Comparison of ENCODE assay signal across 14 cellular contexts in the genomic region with DNA sequence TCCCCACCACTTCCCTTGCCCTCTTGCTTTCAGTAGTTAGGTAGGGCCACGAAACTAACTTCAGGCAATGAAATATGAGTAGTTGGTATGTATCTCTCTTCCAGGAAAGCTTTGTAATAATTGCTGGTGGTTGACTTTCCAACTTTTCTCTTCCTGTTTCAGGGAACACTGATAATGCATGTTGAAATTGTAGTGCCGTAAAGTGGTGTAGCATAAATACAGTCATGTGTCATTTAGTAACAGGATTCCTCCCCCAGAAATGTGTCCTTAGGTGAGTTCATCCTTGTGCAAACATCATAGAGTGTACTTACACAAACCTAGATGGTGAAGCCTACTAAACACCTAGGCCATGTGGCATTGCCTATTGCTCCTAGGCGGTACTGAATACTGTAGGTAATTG.
A peak's percentile ranks its signal among the peaks of the same experiment; 100 is the strongest.
DNase-seq lines count a peak whose midpoint lies in the region; ATAC-seq, FAIRE-seq and TF ChIP-seq lines count a peak whose summit lies in the region.
"Had no signal": no experiment of that assay in that cellular context is flagged by ENCODE, and none has a peak within 500 bp of the region (broad histone marks: within the 10 kb centered on the region; RNA-seq: fewer than 3 reads in every experiment).

No MANE protein-coding gene starts in this region.

- no peak for FAIRE-seq in HepG2 (lab: Jason Lieb, UNC)
- FAIRE-seq: GM18507 had no signal

- H3K27me3 ChIP-seq in liver (ENCODE audit: control insufficient read depth in 4 of 4, insufficient read depth in 4 of 4, low read length in 3 of 4) (no peaks in the 10 kb centered on the region), HepG2 (ENCODE audit: control insufficient read depth in 1 of 2, insufficient read depth in 2 of 2, low read length in 2 of 2) (no peaks in the 10 kb centered on the region), Peyer's patch (no peaks in the 10 kb centered on the region)

- TF ChIP-seq POLR2A in HepG2 (IDR thresholded peaks at IDR 0.05; ENCODE audit: insufficient read depth in 1 of 2, low read depth in 2 of 2, low read length in 2 of 2) (no peak), Peyer's patch (IDR thresholded peaks at IDR 0.05) (no peak)

- ATAC-seq in HepG2 = no peak
- ATAC-seq: psoas muscle had no signal

- H3K36me3 ChIP-seq in liver (ENCODE audit: control insufficient read depth in 4 of 4, insufficient read depth in 3 of 4, low read depth in 1 of 4, low read length in 3 of 4) = no peaks in the 10 kb centered on the region
- no peaks in the 10 kb centered on the region for H3K36me3 ChIP-seq in HepG2 (replicated peaks in 1 of 2; ENCODE audit: control insufficient read depth in 1 of 2, insufficient read depth in 2 of 2, low read length in 2 of 2)
- H3K36me3 ChIP-seq in Peyer's patch = no peaks in the 10 kb centered on the region
- no peaks in the 10 kb centered on the region for H3K36me3 ChIP-seq in OCI-LY7 (ENCODE audit: insufficient read depth, low read length)

- H3K4me3 ChIP-seq in liver (ENCODE audit: low read depth in 1 of 3, low read length in 3 of 3) = peak overlapping the region in 1 of 3 donors; percentile 27
- H3K4me3 ChIP-seq in HepG2 (replicated peaks in 1 of 3; ENCODE audit: insufficient read depth in 1 of 3, low read depth in 2 of 3, low read length in 3 of 3) = no peak overlapping the region
- H3K4me3 ChIP-seq in fibroblast of pulmonary artery (replicated peaks; ENCODE audit: low read depth, low read length) = no peak overlapping the region
- H3K4me3 ChIP-seq in Peyer's patch = no peak overlapping the region
- no peak overlapping the region for H3K4me3 ChIP-seq in OCI-LY7 (ENCODE audit: low read depth, low read length, poor library complexity, severe bottlenecking)
- H3K4me3 ChIP-seq: psoas muscle had no signal

- H2AFZ ChIP-seq in HepG2 (ENCODE audit: low read length) (no peak overlapping the region), OCI-LY7 (ENCODE audit: low read length) (no peak overlapping the region)

- peaks cover 3 to 59% (median 22%) of the 10 kb centered on the region in 4 donors for H3K4me1 ChIP-seq in liver (ENCODE audit: control insufficient read depth in 4 of 4, insufficient read depth in 4 of 4, low read length in 3 of 4)
- no peaks in the 10 kb centered on the region for H3K4me1 ChIP-seq in HepG2 (ENCODE audit: insufficient read depth, low read length)
- no peaks in the 10 kb centered on the region for H3K4me1 ChIP-seq in Peyer's patch
- no peaks in the 10 kb centered on the region for H3K4me1 ChIP-seq in OCI-LY7 (ENCODE audit: insufficient read depth, low read length, poor library complexity, severe bottlenecking)
- H3K4me1 ChIP-seq: psoas muscle had no signal

- H3K9me2 ChIP-seq in OCI-LY7 (ENCODE audit: insufficient read depth, low read length) = no peaks in the 10 kb centered on the region

- H4K20me1 ChIP-seq in HepG2 (ENCODE audit: insufficient read depth, low read length) (no peaks in the 10 kb centered on the region), OCI-LY7 (ENCODE audit: insufficient read depth, low read length) (no peaks in the 10 kb centered on the region)

- no peaks in the 10 kb centered on the region for H3K9me3 ChIP-seq in liver (ENCODE audit: control insufficient read depth in 4 of 4, low read length in 3 of 4)
- H3K9me3 ChIP-seq in HepG2 (ENCODE audit: low read length) = peaks cover 84% of the 10 kb centered on the region
- no peaks in the 10 kb centered on the region for H3K9me3 ChIP-seq in Peyer's patch
- no peaks in the 10 kb centered on the region for H3K9me3 ChIP-seq in OCI-LY7 (ENCODE audit: low read length)
- H3K9me3 ChIP-seq: psoas muscle had no signal

- peak; percentile 59 to 65 for TF ChIP-seq RAD21 in liver (IDR thresholded peaks at IDR 0.05)
- no peak for TF ChIP-seq RAD21 in HepG2 (CRISPR knock-in tag; IDR thresholded peaks at IDR 0.05)

- no peak overlapping the region for H3K4me2 ChIP-seq in HepG2 (ENCODE audit: low read depth, low read length)
- no peak overlapping the region for H3K4me2 ChIP-seq in OCI-LY7 (ENCODE audit: low read length)

- H3K9ac ChIP-seq in liver (ENCODE audit: low read depth in 1 of 2, low read length in 2 of 2) = peak overlapping the region in 1 of 2 donors; percentile 52
- no peak overlapping the region for H3K9ac ChIP-seq in HepG2 (ENCODE audit: insufficient read depth, low read depth, low read length)

- H3K27ac ChIP-seq in liver (ENCODE audit: low read depth in 1 of 2, low read length in 2 of 2) = peak overlapping the region; percentile 90 to 91
- H3K27ac ChIP-seq in HepG2 (ENCODE audit: extremely low read length, insufficient read depth, low read length) = no peak overlapping the region
- H3K27ac ChIP-seq in Peyer's patch = no peak overlapping the region
- H3K27ac ChIP-seq in OCI-LY7 (ENCODE audit: low read depth, low read length, poor library complexity, severe bottlenecking) = no peak overlapping the region
- H3K27ac ChIP-seq: psoas muscle had no signal

- POLR2A ChIA-PET in HepG2 (lab: Yijun Ruan, JAX) = no interaction called here
- POLR2A ChIA-PET in OCI-LY7 (lab: Charles Lee) = no interaction called here

- DNase-seq in HepG2 (ENCODE audit: low spot score) (no peak), NCI-H510A treated with DMSO at 0.1 percent for 48 hours (lab: John Stamatoyannopoulos, UW) (peak; percentile 94), fibroblast of pulmonary artery (ENCODE audit: low read depth) (peak; percentile 62), Peyer's patch (no peak), OCI-LY7 (ENCODE audit: low spot score) (no peak), Kasumi-1 (lab: John Stamatoyannopoulos, UW) (no peak)
- DNase-seq in stimulated activated naive CD4-positive, alpha-beta T cell treated with Interleukin-2 at 50 U/mL for 16 hours (lab: John Stamatoyannopoulos, UW) = no peak
- DNase-seq: activated CD4-positive, alpha-beta T cell treated with anti-CD3 and anti-CD28 coated beads for 4 hours; activated naive CD4-positive, alpha-beta T cell treated with anti-CD3 and anti-CD28 coated beads, Interleukin-2, amount 10 ng/mL, durations not matched to agents 7 days and 5 days; NCI-H1694; psoas muscle; T-helper 9 cell had no signal

- BruUV-seq in HepG2 (replicated peaks; lab: Mats Ljungman, UMichigan) (no TSS peak), OCI-LY7 (replicated peaks; lab: Mats Ljungman, UMichigan) (no TSS peak)

- intact Hi-C loops in HepG2 (cut with micrococcal nuclease; ENCODE audit: unreplicated experiment) = no loop called here
- intact Hi-C loops in OCI-LY7 (cut with micrococcal nuclease; ENCODE audit: unreplicated experiment) = no loop called here

- CTCF ChIA-PET in HepG2 (lab: Yijun Ruan, JAX; ENCODE audit: low intra/inter-chr PET ratio, low total read pairs) (no interaction called here), OCI-LY7 (lab: Charles Lee; ENCODE audit: unreplicated experiment) (no interaction called here)

- 28% methylated on average over 3 of the region's 3 CpGs for WGBS in liver
- 10% methylated on average over 3 of the region's 3 CpGs for WGBS in HepG2 (ENCODE audit: low lambda C conversion rate)

- no peak for TF ChIP-seq EP300 in HepG2 (IDR thresholded peaks at IDR 0.05; ENCODE audit: low read depth in 2 of 2, low read length in 2 of 2)
- TF ChIP-seq EP300 in HepG2 (CRISPR knock-in tag; IDR thresholded peaks at IDR 0.05; ENCODE audit: borderline replicate concordance) = no peak

- H3K79me2 ChIP-seq in HepG2 (ENCODE audit: insufficient read depth, low read length) = no peaks in the 10 kb centered on the region
- no peaks in the 10 kb centered on the region for H3K79me2 ChIP-seq in OCI-LY7 (ENCODE audit: insufficient read depth, low read depth, low read length)

- in situ Hi-C loops in HepG2 (cut with HindIII; ENCODE audit: extremely low pct_ligation_motif_present, low pct_unique_long_range_greater_than_20kb) = no loop called here

- no peak for TF ChIP-seq CTCF in liver (IDR thresholded peaks at IDR 0.05; ENCODE audit: low read depth, low read length, missing input control)
- no peak for TF ChIP-seq CTCF in HepG2 (CRISPR knock-in tag; IDR thresholded peaks at IDR 0.05)
- TF ChIP-seq CTCF in fibroblast of pulmonary artery (IDR thresholded peaks at IDR 0.05; ENCODE audit: low read length, missing control alignments) = no peak
- no peak for TF ChIP-seq CTCF in Peyer's patch (IDR thresholded peaks at IDR 0.05)
- TF ChIP-seq CTCF in OCI-LY7 (conservative IDR thresholded peaks at IDR 0.05; ENCODE audit: low read length) = no peak

TF ChIP-seq in liver, 16 proteins besides CTCF, POLR2A, EP300 and RAD21 (continues in another document):
- TF ChIP-seq, protein P1, sequence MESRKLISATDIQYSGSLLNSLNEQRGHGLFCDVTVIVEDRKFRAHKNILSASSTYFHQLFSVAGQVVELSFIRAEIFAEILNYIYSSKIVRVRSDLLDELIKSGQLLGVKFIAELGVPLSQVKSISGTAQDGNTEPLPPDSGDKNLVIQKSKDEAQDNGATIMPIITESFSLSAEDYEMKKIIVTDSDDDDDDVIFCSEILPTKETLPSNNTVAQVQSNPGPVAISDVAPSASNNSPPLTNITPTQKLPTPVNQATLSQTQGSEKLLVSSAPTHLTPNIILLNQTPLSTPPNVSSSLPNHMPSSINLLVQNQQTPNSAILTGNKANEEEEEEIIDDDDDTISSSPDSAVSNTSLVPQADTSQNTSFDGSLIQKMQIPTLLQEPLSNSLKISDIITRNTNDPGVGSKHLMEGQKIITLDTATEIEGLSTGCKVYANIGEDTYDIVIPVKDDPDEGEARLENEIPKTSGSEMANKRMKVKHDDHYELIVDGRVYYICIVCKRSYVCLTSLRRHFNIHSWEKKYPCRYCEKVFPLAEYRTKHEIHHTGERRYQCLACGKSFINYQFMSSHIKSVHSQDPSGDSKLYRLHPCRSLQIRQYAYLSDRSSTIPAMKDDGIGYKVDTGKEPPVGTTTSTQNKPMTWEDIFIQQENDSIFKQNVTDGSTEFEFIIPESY (IDR thresholded peaks at IDR 0.05) = peak; percentile 88
- TF ChIP-seq EGR1 (IDR thresholded peaks at IDR 0.05; ENCODE audit: low read depth in 2 of 2) (peak; percentile 69 to 85), FOXA1 (IDR thresholded peaks at IDR 0.05) (peak; percentile 93)

Comparison
In these comparisons a context has a peak if more than half of its experiments do, and no peak if none do; other contexts are left out.
1. H3K27ac ChIP-seq: peak in liver (2 of 2); none in HepG2 (single experiment), Peyer's patch (0 of 4) and OCI-LY7 (single experiment).
2. DNase-seq: peak in NCI-H510A treated with DMSO at 0.1 percent for 48 hours (single experiment) and fibroblast of pulmonary artery (single experiment); none in HepG2 (single experiment), Peyer's patch (0 of 3), OCI-LY7 (single experiment), stimulated activated naive CD4-positive, alpha-beta T cell treated with Interleukin-2 at 50 U/mL for 16 hours (single experiment) and Kasumi-1 (0 of 2).